Comparison of ENCODE assay signal across 19 cellular contexts in genomic region chr2:58081000-58081399, GRCh38. TPM values are rescaled to one million over a fixed set of nuclear protein-coding genes. Genes with fewer than 3 reads are reported as not detected.
A peak's percentile ranks its signal among the peaks of the same experiment; 100 is the strongest.
DNase-seq lines count a peak whose midpoint lies in the region; ATAC-seq, FAIRE-seq and TF ChIP-seq lines count a peak whose summit lies in the region.
"Had no signal": no experiment of that assay in that cellular context is flagged by ENCODE, and none has a peak within 500 bp of the region (broad histone marks: within the 10 kb centered on the region; RNA-seq: fewer than 3 reads in every experiment).

No MANE protein-coding gene starts in this region.

- H3K27ac ChIP-seq in prostate gland (no peak overlapping the region), gastroesophageal sphincter (no peak overlapping the region)
- H3K27ac ChIP-seq: C4-2B, left ventricle myocardium inferior, parathyroid adenoma, testis had no signal

- intact Hi-C loops in prostate gland (cut with DNase I), result no loop called here

- no peaks in the 10 kb centered on the region for H3K9me3 ChIP-seq in prostate gland
- no peaks in the 10 kb centered on the region for H3K9me3 ChIP-seq in gastroesophageal sphincter
- H3K9me3 ChIP-seq: left ventricle myocardium inferior, testis had no signal

- DNase-seq in NCI-H510A treated with DMSO at 0.1 percent for 48 hours (lab: John Stamatoyannopoulos, UW), result peak; percentile 57
- no peak for DNase-seq in NCI-H510A (lab: John Stamatoyannopoulos, UW)
- DNase-seq in NCI-H146 (lab: John Stamatoyannopoulos, UW), result peak; percentile 52
- peak; percentile 10 for DNase-seq in bronchial epithelial cell (ENCODE audit: low read depth)
- DNase-seq in prostate gland (ENCODE audit: low spot score), result peak; percentile 10
- no peak for DNase-seq in HUDEP-2 (lab: John Stamatoyannopoulos, UW; ENCODE audit: unreplicated experiment in 76 of 76)
- DNase-seq in NCI-H1436 (lab: John Stamatoyannopoulos, UW), result no peak
- DNase-seq: effector CD4-positive, alpha-beta T cell; erythroblast; H7; left ventricle myocardium inferior; NCI-H1436 treated with DMSO at 0.1 percent for 48 hours; NCI-H446 treated with DMSO at 0.1 percent for 48 hours; stimulated activated naive B cell treated with anti-CD40 and anti-IgM and Interleukin-4, amounts not matched to agents 10 μg/mL and 1 μg/mL and 100 μg/mL, for 72 hours; testis had no signal

- H3K4me3 ChIP-seq in bronchial epithelial cell (ENCODE audit: low read depth, low read length) (no peak overlapping the region), prostate gland (no peak overlapping the region), gastroesophageal sphincter (no peak overlapping the region)
- H3K4me3 ChIP-seq: left ventricle myocardium inferior, testis had no signal

- no peak for TF ChIP-seq POLR2A in prostate gland (IDR thresholded peaks at IDR 0.05)
- no peak for TF ChIP-seq POLR2A in gastroesophageal sphincter (IDR thresholded peaks at IDR 0.05)

- TF ChIP-seq CTCF in bronchial epithelial cell (IDR thresholded peaks at IDR 0.05; ENCODE audit: insufficient read depth, low read length, severe bottlenecking) (no peak), prostate gland (IDR thresholded peaks at IDR 0.05) (no peak), gastroesophageal sphincter (IDR thresholded peaks at IDR 0.05) (no peak)

- H3K4me1 ChIP-seq in prostate gland (replicated peaks) (no peaks in the 10 kb centered on the region), gastroesophageal sphincter (no peaks in the 10 kb centered on the region)
- H3K4me1 ChIP-seq: parathyroid adenoma, testis had no signal

- no peaks in the 10 kb centered on the region for H3K36me3 ChIP-seq in bronchial epithelial cell (ENCODE audit: control insufficient read depth, insufficient read depth, low read length)
- no peaks in the 10 kb centered on the region for H3K36me3 ChIP-seq in prostate gland
- no peaks in the 10 kb centered on the region for H3K36me3 ChIP-seq in gastroesophageal sphincter

- H3K27me3 ChIP-seq in bronchial epithelial cell (ENCODE audit: control insufficient read depth, insufficient read depth, low read length) (no peaks in the 10 kb centered on the region), prostate gland (replicated peaks; ENCODE audit: insufficient read depth) (no peaks in the 10 kb centered on the region), gastroesophageal sphincter (no peaks in the 10 kb centered on the region)
- H3K27me3 ChIP-seq: testis had no signal

- no peak for FAIRE-seq in bronchial epithelial cell (lab: Jason Lieb, UNC)
- FAIRE-seq: astrocyte had no signal

- no peak for TF ChIP-seq EP300 in gastroesophageal sphincter (IDR thresholded peaks at IDR 0.05)

- ATAC-seq in gastroesophageal sphincter, result no peak
- ATAC-seq: stimulated activated naive B cell treated with anti-CD40 and anti-IgM and Interleukin-4, amounts not matched to agents 10 μg/mL and 1 μg/mL and 100 μg/mL, for 72 hours had no signal

RNA-seq across cellular contexts. Expression of gene VRK2, which starts 34.4 kb away (rescaled TPM):
- 67.7 and 115 TPM in 2 replicates for total RNA-seq in bronchial epithelial cell
- 10 to 100 TPM; 18.1 to 19.2 TPM for total RNA-seq in prostate gland
- total RNA-seq in gastroesophageal sphincter, result 10 to 100 TPM; 27.5 to 34.4 (median 29.1) TPM

Comparison
In these comparisons a context has a peak if more than half of its experiments do, and no peak if none do; other contexts are left out.
1. DNase-seq: peak in NCI-H510A treated with DMSO at 0.1 percent for 48 hours (single experiment), NCI-H146 (single experiment), bronchial epithelial cell (single experiment) and prostate gland (single experiment); none in NCI-H510A (single experiment), HUDEP-2 (0 of 76) and NCI-H1436 (single experiment).